In the genomic region with DNA sequence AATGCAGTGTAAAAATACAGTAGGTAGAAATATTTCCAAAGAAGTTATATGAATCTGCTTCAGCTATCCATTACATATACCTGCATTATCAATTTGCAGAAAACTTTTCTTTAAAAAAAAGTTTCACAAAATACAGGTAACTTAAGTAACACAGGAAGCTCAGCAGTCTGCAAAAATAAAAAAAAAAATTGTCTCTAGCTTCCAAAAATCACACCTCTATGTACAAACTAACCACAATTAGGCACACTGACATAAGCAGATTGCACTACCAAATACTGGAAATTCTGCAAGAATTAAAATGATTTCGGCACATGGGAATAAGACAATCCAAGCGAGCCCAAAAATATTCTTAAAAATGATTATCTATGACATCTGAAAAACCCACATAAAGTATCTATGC, we compare ENCODE assay signal across 38 cellular contexts. TPM values are rescaled to one million over a fixed set of nuclear protein-coding genes. Genes with fewer than 3 reads are reported as not detected.
"Had no signal": no experiment of that assay in that cellular context is flagged by ENCODE, and none has a peak within 500 bp of the region (broad histone marks: within the 10 kb centered on the region; RNA-seq: fewer than 3 reads in every experiment).

No MANE protein-coding gene starts in this region.

- H3K36me3 ChIP-seq: adrenal gland, ascending aorta, breast epithelium, cardiac muscle cell had no signal

- H3K27me3 Mint-ChIP-seq: activated naive CD4-positive, alpha-beta T cell treated with anti-CD3 and anti-CD28 coated beads, Interleukin-2, amount 10 ng/mL, durations not matched to agents 7 days and 5 days; activated naive CD8-positive, alpha-beta T cell; central memory CD8-positive, alpha-beta T cell had no signal

- H3K9me3 Mint-ChIP-seq: activated naive CD4-positive, alpha-beta T cell treated with anti-CD3 and anti-CD28 coated beads for 36 hours; activated naive CD4-positive, alpha-beta T cell treated with anti-CD3 and anti-CD28 coated beads, Interleukin-2, amount 10 ng/mL, durations not matched to agents 7 days and 5 days; activated naive CD4-positive, alpha-beta T cell treated with anti-CD3 and anti-CD28 coated beads, Interleukin-2, amount 50 U/mL, for 24 hours; activated naive CD8-positive, alpha-beta T cell treated with anti-CD3 and anti-CD28 coated beads for 36 hours; activated naive CD8-positive, alpha-beta T cell treated with anti-CD3 and anti-CD28 coated beads, Interleukin-2, amount 10 ng/mL, durations not matched to agents 7 days and 5 days; activated naive CD8-positive, alpha-beta T cell treated with anti-CD3 and anti-CD28 coated beads, Interleukin-2, amount 50 U/mL, for 24 hours; activated T-cell treated with anti-CD3 and anti-CD28 coated beads, Interleukin-2, amount 50 U/mL, for 24 hours; activated T-cell treated with anti-CD3 and anti-CD28 coated beads, Interleukin-2, amount 50 U/mL, for 4 hours; activated T-cell treated with anti-CD3 and anti-CD28 coated beads, Interleukin-2, amount 50 U/mL, for 72 hours; activated T-helper 1 cell treated with anti-CD3 and anti-CD28 coated beads, Interleukin-12 subunit alpha, Interleukin-12 subunit beta, Interleukin-2, Interleukin-4 antibody, amounts not matched to agents 30 ng/mL and 10 ng/mL and 1 ng/mL, durations not matched to agents 14 hours and 24 hours and 36 hours; activated T-helper 17 cell treated with anti-CD3 and anti-CD28 coated beads, Interleukin-2, amount 50 U/mL, for 72 hours; activated T-helper 2 cell treated with anti-CD3 and anti-CD28 coated beads, Interferon-gamma antibody, Interleukin-2, Interleukin-4, amounts not matched to agents 10 μg/mL and 5 μg/mL and 100 μg/mL, durations not matched to agents 14 hours and 24 hours and 36 hours; brain; central memory CD8-positive, alpha-beta T cell had no signal

- H3K4me3 ChIP-seq: adrenal gland, ascending aorta, body of pancreas, breast epithelium, cardiac muscle cell had no signal

- H3K4me1 ChIP-seq: body of pancreas, breast epithelium had no signal

- H3K4me1 Mint-ChIP-seq: activated naive CD4-positive, alpha-beta T cell treated with anti-CD3 and anti-CD28 coated beads, Interleukin-2, amount 10 ng/mL, durations not matched to agents 7 days and 5 days; activated naive CD4-positive, alpha-beta T cell treated with anti-CD3 and anti-CD28 coated beads, Interleukin-2, amount 50 U/mL, for 24 hours; activated naive CD8-positive, alpha-beta T cell treated with anti-CD3 and anti-CD28 coated beads for 36 hours; activated naive CD8-positive, alpha-beta T cell treated with anti-CD3 and anti-CD28 coated beads, Interleukin-2, amount 10 ng/mL, durations not matched to agents 7 days and 5 days; activated naive CD8-positive, alpha-beta T cell treated with anti-CD3 and anti-CD28 coated beads, Interleukin-2, amount 50 U/mL, for 24 hours; activated T-helper 17 cell treated with anti-CD3 and anti-CD28 coated beads, Interleukin-2, amount 50 U/mL, for 72 hours; brain; central memory CD8-positive, alpha-beta T cell had no signal

- DNase-seq: activated effector memory CD4-positive, alpha-beta T cell treated with anti-CD3 and anti-CD28 coated beads, Interleukin-2, amount 50 U/mL, for 16 hours; activated effector memory CD4-positive, alpha-beta T cell treated with Interleukin-2 at 50 U/mL for 16 hours; activated gamma-delta T cell; activated gamma-delta T cell treated with Interleukin-2 at 50 U/mL for 16 hours; activated naive CD4-positive, alpha-beta T cell; activated naive CD4-positive, alpha-beta T cell treated with anti-CD3 and anti-CD28 coated beads for 36 hours; activated naive CD4-positive, alpha-beta T cell treated with anti-CD3 and anti-CD28 coated beads, Interleukin-2, amount 10 ng/mL, durations not matched to agents 7 days and 5 days; activated naive CD4-positive, alpha-beta T cell treated with anti-CD3 and anti-CD28 coated beads, Interleukin-2, amount 50 U/mL, for 16 hours; activated naive CD4-positive, alpha-beta T cell treated with Interleukin-2 at 50 U/mL for 16 hours; activated naive CD8-positive, alpha-beta T cell treated with anti-CD3 and anti-CD28 coated beads for 36 hours; activated naive CD8-positive, alpha-beta T cell treated with anti-CD3 and anti-CD28 coated beads, Interleukin-2, amount 10 ng/mL, durations not matched to agents 7 days and 5 days; activated naive CD8-positive, alpha-beta T cell treated with anti-CD3 and anti-CD28 coated beads, Interleukin-2, amount 50 U/mL, for 24 hours; activated T-cell treated with anti-CD3 and anti-CD28 coated beads, Interleukin-2, amount 50 U/mL, for 1 hour; activated T-cell treated with anti-CD3 and anti-CD28 coated beads, Interleukin-2, amount 50 U/mL, for 24 hours; activated T-cell treated with anti-CD3 and anti-CD28 coated beads, Interleukin-2, amount 50 U/mL, for 4 hours; activated T-cell treated with anti-CD3 and anti-CD28 coated beads, Interleukin-2, amount 50 U/mL, for 48 hours; activated T-cell treated with anti-CD3 and anti-CD28 coated beads, Interleukin-2, amount 50 U/mL, for 72 hours; adrenal gland; amniotic stem cell; amygdala; anterior cingulate cortex; aorta; body of pancreas; brain microvascular endothelial cell; caudate nucleus; central memory CD4-positive, alpha-beta T cell; cerebellar nuclear complex had no signal

- H3K27ac ChIP-seq: adrenal gland, ascending aorta, body of pancreas, brain microvascular endothelial cell, breast epithelium, cardiac muscle cell had no signal

- H3K9me3 ChIP-seq: adrenal gland, ascending aorta, body of pancreas, breast epithelium had no signal

- H3K27ac Mint-ChIP-seq: activated naive CD4-positive, alpha-beta T cell treated with anti-CD3 and anti-CD28 coated beads for 36 hours; activated naive CD4-positive, alpha-beta T cell treated with anti-CD3 and anti-CD28 coated beads, Interleukin-2, amount 10 ng/mL, durations not matched to agents 7 days and 5 days; activated naive CD4-positive, alpha-beta T cell treated with anti-CD3 and anti-CD28 coated beads, Interleukin-2, amount 50 U/mL, for 24 hours; activated naive CD4-positive, alpha-beta T cell treated with anti-CD3 and anti-CD28 coated beads, Interleukin-2, amount 50 U/mL, for 72 hours; activated naive CD8-positive, alpha-beta T cell; activated naive CD8-positive, alpha-beta T cell treated with anti-CD3 and anti-CD28 coated beads for 36 hours; activated naive CD8-positive, alpha-beta T cell treated with anti-CD3 and anti-CD28 coated beads, Interleukin-2, amount 10 ng/mL, durations not matched to agents 7 days and 5 days; activated naive CD8-positive, alpha-beta T cell treated with anti-CD3 and anti-CD28 coated beads, Interleukin-2, amount 50 U/mL, for 24 hours; activated T-cell treated with anti-CD3 and anti-CD28 coated beads, Interleukin-2, amount 50 U/mL, for 24 hours; activated T-cell treated with anti-CD3 and anti-CD28 coated beads, Interleukin-2, amount 50 U/mL, for 72 hours; activated T-helper 1 cell treated with anti-CD3 and anti-CD28 coated beads, Interleukin-12 subunit alpha, Interleukin-12 subunit beta, Interleukin-2, Interleukin-4 antibody, amounts not matched to agents 30 ng/mL and 10 ng/mL and 1 ng/mL, durations not matched to agents 14 hours and 24 hours and 36 hours; activated T-helper 17 cell treated with anti-CD3 and anti-CD28 coated beads, Interleukin-2, amount 50 U/mL, for 72 hours; activated T-helper 2 cell treated with anti-CD3 and anti-CD28 coated beads, Interferon-gamma antibody, Interleukin-2, Interleukin-4, amounts not matched to agents 10 μg/mL and 5 μg/mL and 100 μg/mL, durations not matched to agents 14 hours and 24 hours and 36 hours; brain had no signal

- ATAC-seq: activated naive CD4-positive, alpha-beta T cell treated with anti-CD3 and anti-CD28 coated beads, Interleukin-2, amount 50 U/mL, for 72 hours; activated naive CD8-positive, alpha-beta T cell treated with anti-CD3 and anti-CD28 coated beads, Interleukin-2, amount 50 U/mL, for 24 hours; activated T-cell treated with anti-CD3 and anti-CD28 coated beads, Interleukin-2, amount 50 U/mL, for 4 hours; activated T-cell treated with anti-CD3 and anti-CD28 coated beads, Interleukin-2, amount 50 U/mL, for 72 hours; activated T-helper 17 cell treated with anti-CD3 and anti-CD28 coated beads, Interleukin-2, amount 50 U/mL, for 72 hours; body of pancreas had no signal

- H3K27me3 ChIP-seq: adrenal gland, ascending aorta, body of pancreas, brain microvascular endothelial cell, breast epithelium, cardiac muscle cell had no signal

- H3K36me3 Mint-ChIP-seq: activated naive CD4-positive, alpha-beta T cell treated with anti-CD3 and anti-CD28 coated beads, Interleukin-2, amount 10 ng/mL, durations not matched to agents 7 days and 5 days; activated naive CD4-positive, alpha-beta T cell treated with anti-CD3 and anti-CD28 coated beads, Interleukin-2, amount 50 U/mL, for 24 hours; activated naive CD4-positive, alpha-beta T cell treated with anti-CD3 and anti-CD28 coated beads, Interleukin-2, amount 50 U/mL, for 72 hours; activated naive CD8-positive, alpha-beta T cell; activated naive CD8-positive, alpha-beta T cell treated with anti-CD3 and anti-CD28 coated beads for 36 hours; activated naive CD8-positive, alpha-beta T cell treated with anti-CD3 and anti-CD28 coated beads, Interleukin-2, amount 10 ng/mL, durations not matched to agents 7 days and 5 days; brain had no signal

- H3K4me3 Mint-ChIP-seq: activated naive CD4-positive, alpha-beta T cell treated with anti-CD3 and anti-CD28 coated beads for 36 hours; activated naive CD4-positive, alpha-beta T cell treated with anti-CD3 and anti-CD28 coated beads, Interleukin-2, amount 10 ng/mL, durations not matched to agents 7 days and 5 days; activated naive CD4-positive, alpha-beta T cell treated with anti-CD3 and anti-CD28 coated beads, Interleukin-2, amount 50 U/mL, for 24 hours; activated naive CD8-positive, alpha-beta T cell; activated naive CD8-positive, alpha-beta T cell treated with anti-CD3 and anti-CD28 coated beads for 36 hours; activated naive CD8-positive, alpha-beta T cell treated with anti-CD3 and anti-CD28 coated beads, Interleukin-2, amount 10 ng/mL, durations not matched to agents 7 days and 5 days; activated naive CD8-positive, alpha-beta T cell treated with anti-CD3 and anti-CD28 coated beads, Interleukin-2, amount 50 U/mL, for 24 hours; activated T-cell treated with anti-CD3 and anti-CD28 coated beads, Interleukin-2, amount 50 U/mL, for 24 hours; activated T-cell treated with anti-CD3 and anti-CD28 coated beads, Interleukin-2, amount 50 U/mL, for 4 hours; activated T-cell treated with anti-CD3 and anti-CD28 coated beads, Interleukin-2, amount 50 U/mL, for 72 hours; activated T-helper 1 cell treated with anti-CD3 and anti-CD28 coated beads, Interleukin-12 subunit alpha, Interleukin-12 subunit beta, Interleukin-2, Interleukin-4 antibody, amounts not matched to agents 30 ng/mL and 10 ng/mL and 1 ng/mL, durations not matched to agents 14 hours and 24 hours and 36 hours; activated T-helper 17 cell treated with anti-CD3 and anti-CD28 coated beads, Interleukin-2, amount 50 U/mL, for 72 hours; brain; central memory CD8-positive, alpha-beta T cell had no signal

RNA-seq across cellular contexts. Expression of a gene that starts 41.2 kb away (rescaled TPM):
- total RNA-seq: activated naive CD4-positive, alpha-beta T cell treated with anti-CD3 and anti-CD28 coated beads for 36 hours; activated naive CD4-positive, alpha-beta T cell treated with anti-CD3 and anti-CD28 coated beads, Interleukin-2, amount 50 U/mL, for 72 hours; activated naive CD8-positive, alpha-beta T cell treated with anti-CD3 and anti-CD28 coated beads for 36 hours; activated T-helper 1 cell treated with anti-CD3 and anti-CD28 coated beads, Interleukin-12 subunit alpha, Interleukin-12 subunit beta, Interleukin-2, Interleukin-4 antibody, amounts not matched to agents 30 ng/mL and 10 ng/mL and 1 ng/mL, durations not matched to agents 14 hours and 24 hours and 36 hours; activated T-helper 2 cell treated with anti-CD3 and anti-CD28 coated beads, Interferon-gamma antibody, Interleukin-2, Interleukin-4, amounts not matched to agents 10 μg/mL and 5 μg/mL and 100 μg/mL, durations not matched to agents 14 hours and 24 hours and 36 hours had no signal
